ENCODE assay signal across 1 cellular context in the genomic region with DNA sequence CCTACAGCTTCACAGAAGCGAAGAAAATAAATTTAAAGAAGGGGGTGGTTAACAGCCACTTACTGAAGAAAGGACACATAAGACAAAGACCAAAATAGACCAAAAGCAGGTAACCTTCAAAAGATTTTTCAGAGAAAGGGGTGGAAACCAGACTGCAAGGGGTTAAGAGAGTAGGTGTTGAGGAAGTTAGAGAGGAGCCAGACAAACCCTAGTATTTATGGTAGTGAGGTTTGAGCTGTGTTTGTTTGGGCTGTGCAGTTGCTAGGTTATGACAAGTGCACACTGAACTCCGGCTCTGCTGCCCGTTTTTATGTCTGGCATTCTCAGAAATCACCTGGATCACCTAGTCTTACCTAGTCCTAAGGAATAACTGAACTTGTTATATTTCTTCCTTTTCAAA.
TF ChIP-seq lines count a peak whose summit lies in the region.

No MANE protein-coding gene starts in this region.

TF ChIP-seq in WTC11, 78 proteins besides CTCF, POLR2A, EP300 and RAD21 (continued from another document):
- no peak for TF ChIP-seq E2F1 (CRISPR knock-in tag; IDR thresholded peaks at IDR 0.05)
- no peak for TF ChIP-seq ZNF423 (CRISPR knock-in tag; IDR thresholded peaks at IDR 0.05)
- TF ChIP-seq ZNF263 (CRISPR knock-in tag; IDR thresholded peaks at IDR 0.05; ENCODE audit: low read depth) = no peak
- TF ChIP-seq PRRX2 (CRISPR knock-in tag; IDR thresholded peaks at IDR 0.05) = no peak
- no peak for TF ChIP-seq PRDM15 (CRISPR knock-in tag; IDR thresholded peaks at IDR 0.05)
- no peak for TF ChIP-seq RELA (CRISPR knock-in tag; IDR thresholded peaks at IDR 0.05; ENCODE audit: borderline replicate concordance)
- TF ChIP-seq, protein P1, sequence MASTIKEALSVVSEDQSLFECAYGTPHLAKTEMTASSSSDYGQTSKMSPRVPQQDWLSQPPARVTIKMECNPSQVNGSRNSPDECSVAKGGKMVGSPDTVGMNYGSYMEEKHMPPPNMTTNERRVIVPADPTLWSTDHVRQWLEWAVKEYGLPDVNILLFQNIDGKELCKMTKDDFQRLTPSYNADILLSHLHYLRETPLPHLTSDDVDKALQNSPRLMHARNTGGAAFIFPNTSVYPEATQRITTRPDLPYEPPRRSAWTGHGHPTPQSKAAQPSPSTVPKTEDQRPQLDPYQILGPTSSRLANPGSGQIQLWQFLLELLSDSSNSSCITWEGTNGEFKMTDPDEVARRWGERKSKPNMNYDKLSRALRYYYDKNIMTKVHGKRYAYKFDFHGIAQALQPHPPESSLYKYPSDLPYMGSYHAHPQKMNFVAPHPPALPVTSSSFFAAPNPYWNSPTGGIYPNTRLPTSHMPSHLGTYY (CRISPR knock-in tag; IDR thresholded peaks at IDR 0.05) = no peak
- TF ChIP-seq ARID4B (CRISPR knock-in tag; IDR thresholded peaks at IDR 0.05; ENCODE audit: borderline replicate concordance) = no peak
- no peak for TF ChIP-seq KAT7 (CRISPR knock-in tag; IDR thresholded peaks at IDR 0.05; ENCODE audit: borderline replicate concordance)
- TF ChIP-seq IRF1 (CRISPR knock-in tag; IDR thresholded peaks at IDR 0.05) = no peak
- TF ChIP-seq ATF6 (CRISPR knock-in tag; IDR thresholded peaks at IDR 0.05) = no peak
- TF ChIP-seq ZBTB21 (CRISPR knock-in tag; IDR thresholded peaks at IDR 0.05; ENCODE audit: borderline replicate concordance) = no peak
- TF ChIP-seq, protein P2, sequence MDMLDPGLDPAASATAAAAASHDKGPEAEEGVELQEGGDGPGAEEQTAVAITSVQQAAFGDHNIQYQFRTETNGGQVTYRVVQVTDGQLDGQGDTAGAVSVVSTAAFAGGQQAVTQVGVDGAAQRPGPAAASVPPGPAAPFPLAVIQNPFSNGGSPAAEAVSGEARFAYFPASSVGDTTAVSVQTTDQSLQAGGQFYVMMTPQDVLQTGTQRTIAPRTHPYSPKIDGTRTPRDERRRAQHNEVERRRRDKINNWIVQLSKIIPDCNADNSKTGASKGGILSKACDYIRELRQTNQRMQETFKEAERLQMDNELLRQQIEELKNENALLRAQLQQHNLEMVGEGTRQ (CRISPR knock-in tag; IDR thresholded peaks at IDR 0.05) = no peak
- TF ChIP-seq, protein P3, sequence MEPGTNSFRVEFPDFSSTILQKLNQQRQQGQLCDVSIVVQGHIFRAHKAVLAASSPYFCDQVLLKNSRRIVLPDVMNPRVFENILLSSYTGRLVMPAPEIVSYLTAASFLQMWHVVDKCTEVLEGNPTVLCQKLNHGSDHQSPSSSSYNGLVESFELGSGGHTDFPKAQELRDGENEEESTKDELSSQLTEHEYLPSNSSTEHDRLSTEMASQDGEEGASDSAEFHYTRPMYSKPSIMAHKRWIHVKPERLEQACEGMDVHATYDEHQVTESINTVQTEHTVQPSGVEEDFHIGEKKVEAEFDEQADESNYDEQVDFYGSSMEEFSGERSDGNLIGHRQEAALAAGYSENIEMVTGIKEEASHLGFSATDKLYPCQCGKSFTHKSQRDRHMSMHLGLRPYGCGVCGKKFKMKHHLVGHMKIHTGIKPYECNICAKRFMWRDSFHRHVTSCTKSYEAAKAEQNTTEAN (CRISPR knock-in tag; IDR thresholded peaks at IDR 0.05) = no peak
- no peak for TF ChIP-seq CREB1 (CRISPR knock-in tag; IDR thresholded peaks at IDR 0.05)
- TF ChIP-seq ZMAT4 (CRISPR knock-in tag; IDR thresholded peaks at IDR 0.05) = no peak
- no peak for TF ChIP-seq ZNF512 (CRISPR knock-in tag; IDR thresholded peaks at IDR 0.05; ENCODE audit: borderline replicate concordance)
- TF ChIP-seq ZNF532 (CRISPR knock-in tag; IDR thresholded peaks at IDR 0.05; ENCODE audit: borderline replicate concordance) = no peak
- TF ChIP-seq ELF4 (CRISPR knock-in tag; IDR thresholded peaks at IDR 0.05; ENCODE audit: low read depth) = no peak
